In genomic region chrX:76279007-76279406, GRCh38 we compare ENCODE assay signal across 8 cellular contexts.
A peak's percentile ranks its signal among the peaks of the same experiment; 100 is the strongest.
DNase-seq lines count a peak whose midpoint lies in the region; FAIRE-seq and TF ChIP-seq lines count a peak whose summit lies in the region.

No MANE protein-coding gene starts in this region.

- BruUV-seq in MCF 10A (replicated peaks; lab: Mats Ljungman, UMichigan), result no TSS peak

- intact Hi-C loops in MCF 10A (cut with micrococcal nuclease), result loop anchor here (1.0 to 5.0 kb wide), 3 partner anchors 175 to 1750 kb away; no protein-coding TSS in a partner anchor
- intact Hi-C loops in CD14-positive monocyte (cut with micrococcal nuclease), result no loop called here

- H2AFZ ChIP-seq in Karpas-422 (ENCODE audit: low read length), result no peak overlapping the region

- CTCF ChIA-PET in BJ (lab: Yijun Ruan, JAX) (interaction anchor here (0.8 to 1.7 kb wide), 5 partner anchors 13 to 177 kb away, joined by 3 to 18 read pairs (median 3); no protein-coding TSS in a partner anchor), MCF 10A (lab: Yijun Ruan, JAX) (interaction anchor here (0.5 to 2.9 kb wide), 29 partner anchors 9 to 1813 kb away, joined by 3 to 68 read pairs (median 4); partner anchors contain the start of gene MAGEE1)

- DNase-seq in BJ (ENCODE audit: low read depth) (no peak), GM18507 (ENCODE audit: extremely low spot score, insufficient read length, low read depth) (no peak), Karpas-422 (peak; percentile 80), SK-N-MC (ENCODE audit: low read depth, low spot score) (peak; percentile 45), MCF 10A (ENCODE audit: unreplicated experiment) (peak; percentile 60), left kidney (ENCODE audit: low read depth, low spot score) (peak; percentile 69), CD14-positive monocyte (ENCODE audit: low spot score) (no peak)
- DNase-seq in stimulated activated CD4-positive, alpha-beta T cell treated with anti-CD3 and anti-CD28 coated beads, TNF-alpha, amount 100 ng/mL, for 48 hours (ENCODE audit: low read depth in 3 of 3), result peak in 2 of 3 donors; percentile 1 to 8

- H3K27me3 ChIP-seq in BJ (ENCODE audit: control insufficient read depth, insufficient read depth, low read length) (no peaks in the 10 kb centered on the region), Karpas-422 (ENCODE audit: low read length) (no peaks in the 10 kb centered on the region)

- H3K36me3 ChIP-seq in BJ (ENCODE audit: control insufficient read depth, insufficient read depth, low read length) (no peaks in the 10 kb centered on the region), Karpas-422 (ENCODE audit: insufficient read depth, low read length) (no peaks in the 10 kb centered on the region), SK-N-MC (ENCODE audit: insufficient read depth, low read length) (no peaks in the 10 kb centered on the region)

- no peaks in the 10 kb centered on the region for H3K9me2 ChIP-seq in Karpas-422 (replicated peaks; ENCODE audit: insufficient read depth, low read length)

- H3K4me1 ChIP-seq in Karpas-422 (ENCODE audit: low read length), result no peaks in the 10 kb centered on the region

- H3K27ac ChIP-seq in Karpas-422 (ENCODE audit: low read length) (no peak overlapping the region), SK-N-MC (no peak overlapping the region)

- peaks cover 7% of the 10 kb centered on the region for H3K9me3 Mint-ChIP-seq in MCF 10A (ENCODE audit: unreplicated experiment)
- peaks cover 0 to 5% (median 0%) of the 10 kb centered on the region in 7 donors for H3K9me3 Mint-ChIP-seq in CD14-positive monocyte

- no peaks in the 10 kb centered on the region for H3K4me1 Mint-ChIP-seq in MCF 10A (ENCODE audit: insufficient read depth, unreplicated experiment)
- no peaks in the 10 kb centered on the region for H3K4me1 Mint-ChIP-seq in CD14-positive monocyte

- H3K9ac ChIP-seq in Karpas-422 (ENCODE audit: low read length) (no peak overlapping the region), SK-N-MC (ENCODE audit: insufficient read length) (no peak overlapping the region)

- FAIRE-seq in GM18507 (lab: Jason Lieb, UNC), result peak; percentile 69

- H3K27ac Mint-ChIP-seq in MCF 10A (ENCODE audit: low read depth, unreplicated experiment), result no peak overlapping the region
- H3K27ac Mint-ChIP-seq in CD14-positive monocyte, result no peak overlapping the region

- H3K79me2 ChIP-seq in Karpas-422 (ENCODE audit: low read length), result no peaks in the 10 kb centered on the region

- no peak overlapping the region for H3K4me3 ChIP-seq in BJ (ENCODE audit: low read depth, low read length)
- no peak overlapping the region for H3K4me3 ChIP-seq in Karpas-422 (ENCODE audit: low read length)
- H3K4me3 ChIP-seq in SK-N-MC, result no peak overlapping the region

- H3K9me3 ChIP-seq in Karpas-422 (ENCODE audit: low read length) (no peaks in the 10 kb centered on the region), SK-N-MC (ENCODE audit: low read depth, low read length) (no peaks in the 10 kb centered on the region)

- no peak overlapping the region for H3K4me3 Mint-ChIP-seq in MCF 10A (ENCODE audit: unreplicated experiment)
- no peak overlapping the region for H3K4me3 Mint-ChIP-seq in CD14-positive monocyte

- no peak overlapping the region for H3K4me2 ChIP-seq in Karpas-422 (ENCODE audit: low read depth, low read length, poor library complexity, severe bottlenecking)

- POLR2A ChIA-PET in BJ (lab: Charles Lee), result no interaction called here
- POLR2A ChIA-PET in MCF 10A (lab: Yijun Ruan, JAX), result interaction anchor here (0.7 to 1.3 kb wide), 2 partner anchors 176 to 1617 kb away, joined by 3 to 5 read pairs; no protein-coding TSS in a partner anchor

- no peaks in the 10 kb centered on the region for H3K36me3 Mint-ChIP-seq in MCF 10A (ENCODE audit: insufficient read depth, unreplicated experiment)
- no peaks in the 10 kb centered on the region for H3K36me3 Mint-ChIP-seq in CD14-positive monocyte

- H3K27me3 Mint-ChIP-seq in MCF 10A (ENCODE audit: insufficient read depth, unreplicated experiment), result no peaks in the 10 kb centered on the region
- H3K27me3 Mint-ChIP-seq in CD14-positive monocyte (ENCODE audit: low read depth in 3 of 3), result peaks cover 0 to 2% (median 2%) of the 10 kb centered on the region in 3 donors

- TF ChIP-seq CTCF in BJ (IDR thresholded peaks at IDR 0.05; ENCODE audit: insufficient read depth, low read depth, low read length) (peak; percentile 59), MCF 10A (IDR thresholded peaks at IDR 0.05; ENCODE audit: unreplicated experiment) (peak; percentile 64), CD14-positive monocyte (IDR thresholded peaks at IDR 0.05) (no peak)

- H4K20me1 ChIP-seq in Karpas-422 (ENCODE audit: insufficient read depth, low read depth, low read length), result no peaks in the 10 kb centered on the region

Comparison
In these comparisons a context has a peak if more than half of its experiments do, and no peak if none do; other contexts are left out.
1. DNase-seq: peak in Karpas-422 (single experiment), SK-N-MC (single experiment), MCF 10A (single experiment), left kidney (single experiment) and stimulated activated CD4-positive, alpha-beta T cell treated with anti-CD3 and anti-CD28 coated beads, TNF-alpha, amount 100 ng/mL, for 48 hours (2 of 3); none in BJ (single experiment), GM18507 (single experiment) and CD14-positive monocyte (single experiment).